In genomic region chr16:70218586-70218985, GRCh38 we compare ENCODE assay signal across 8 cellular contexts. TPM values are rescaled to one million over a fixed set of nuclear protein-coding genes. Genes with fewer than 3 reads are reported as not detected.
"Had no signal": no experiment of that assay in that cellular context is flagged by ENCODE, and none has a peak within 500 bp of the region (broad histone marks: within the 10 kb centered on the region; RNA-seq: fewer than 3 reads in every experiment).

No MANE protein-coding gene starts in this region.

RNA-seq across cellular contexts. Expression of gene CLEC18C, which starts 45.0 kb away (rescaled TPM):
- total RNA-seq: gastroesophageal sphincter, hepatocyte, left ventricle myocardium superior, mesenteric fat pad, mesothelial cell of epicardium had no signal
- polyA plus RNA-seq: hepatocyte; immature natural killer cell; keratinocyte; naive thymus-derived CD8-positive, alpha-beta T cell had no signal
